Comparison of ENCODE assay signal across 15 cellular contexts in genomic region chr12:12819221-12819620, GRCh38. TPM values are rescaled to one million over a fixed set of nuclear protein-coding genes. Genes with fewer than 3 reads are reported as not detected.
A peak's percentile ranks its signal among the peaks of the same experiment; 100 is the strongest.
DNase-seq lines count a peak whose midpoint lies in the region; ATAC-seq, FAIRE-seq and TF ChIP-seq lines count a peak whose summit lies in the region.
"Had no signal": no experiment of that assay in that cellular context is flagged by ENCODE, and none has a peak within 500 bp of the region (broad histone marks: within the 10 kb centered on the region; RNA-seq: fewer than 3 reads in every experiment).

No MANE protein-coding gene starts in this region.

- H3K9me3 Mint-ChIP-seq in CD8-positive, alpha-beta T cell = no peaks in the 10 kb centered on the region
- H3K9me3 Mint-ChIP-seq: activated CD4-positive, alpha-beta T cell treated with anti-CD3 and anti-CD28 coated beads, Interleukin-2, amount 10 ng/mL, durations not matched to agents 7 days and 5 days had no signal

- CTCF ChIA-PET in CD8-positive, alpha-beta T cell (lab: Charles Lee) = interaction anchor here (0.8 to 0.9 kb wide), 2 partner anchors 17 to 83 kb away, joined by 3 to 4 read pairs; no protein-coding TSS in a partner anchor

- H3K4me1 ChIP-seq in CD8-positive, alpha-beta T cell (ENCODE audit: insufficient read depth, low read length) = peaks cover 16% of the 10 kb centered on the region
- H3K4me1 ChIP-seq in SJCRH30 (peaks cover 29% of the 10 kb centered on the region), sigmoid colon (peaks cover 0 to 49% (median 44%) of the 10 kb centered on the region in 4 donors)
- H3K4me1 ChIP-seq: BE2C had no signal

- TF ChIP-seq EP300 in sigmoid colon (IDR thresholded peaks at IDR 0.05) = no peak

- intact Hi-C loops in CD8-positive, alpha-beta T cell (cut with DNase I, micrococcal nuclease) = loop anchor here (10.0 kb wide), 2 partner anchors 286 to 356 kb away; partner anchors contain the start of gene GSG1 (in 1 of the 2)
- intact Hi-C loops in sigmoid colon (cut with DNase I) = loop anchor here (10.0 kb wide), 2 partner anchors 76 to 186 kb away; partner anchors contain the start of genes GPRC5A and HEBP1

- H3K27me3 Mint-ChIP-seq in CD8-positive, alpha-beta T cell (ENCODE audit: low read depth) = no peaks in the 10 kb centered on the region
- H3K27me3 Mint-ChIP-seq: activated CD4-positive, alpha-beta T cell treated with anti-CD3 and anti-CD28 coated beads, Interleukin-2, amount 10 ng/mL, durations not matched to agents 7 days and 5 days had no signal

- H3K4me1 Mint-ChIP-seq in CD8-positive, alpha-beta T cell (ENCODE audit: low read depth) = peaks cover 53% of the 10 kb centered on the region

- no peak for TF ChIP-seq CTCF in CD8-positive, alpha-beta T cell (IDR thresholded peaks at IDR 0.05)
- no peak for TF ChIP-seq CTCF in sigmoid colon (IDR thresholded peaks at IDR 0.05)

- H3K4me3 ChIP-seq in CD8-positive, alpha-beta T cell (ENCODE audit: low read depth, low read length) = no peak overlapping the region
- no peak overlapping the region for H3K4me3 ChIP-seq in SJCRH30
- H3K4me3 ChIP-seq in sigmoid colon = no peak overlapping the region
- H3K4me3 ChIP-seq in MG63 = no peak overlapping the region

- DNase-seq in CD8-positive, alpha-beta T cell = no peak
- DNase-seq in SJCRH30 (no peak), epithelial cell of prostate (ENCODE audit: low read depth, low spot score) (no peak), sigmoid colon (no peak), GM12891 (ENCODE audit: insufficient read length, low spot score) (no peak), NCI-H82 (lab: John Stamatoyannopoulos, UW) (no peak), MG63 (no peak)
- DNase-seq in activated CD8-positive, alpha-beta memory T cell treated with anti-CD3 and anti-CD28 coated beads for 24 hours = no peak
- DNase-seq: activated CD4-positive, alpha-beta T cell treated with anti-CD3 and anti-CD28 coated beads, Interleukin-2, amount 10 ng/mL, durations not matched to agents 7 days and 5 days; activated gamma-delta T cell; BE2C; central memory CD4-positive, alpha-beta T cell; left ventricle myocardium superior; NCI-H2171 had no signal

- no peaks in the 10 kb centered on the region for H3K9me3 ChIP-seq in CD8-positive, alpha-beta T cell (ENCODE audit: low read length)
- H3K9me3 ChIP-seq in SJCRH30 (replicated peaks) = no peaks in the 10 kb centered on the region
- no peaks in the 10 kb centered on the region for H3K9me3 ChIP-seq in sigmoid colon
- H3K9me3 ChIP-seq in MG63 = no peaks in the 10 kb centered on the region
- H3K9me3 ChIP-seq: BE2C had no signal

- no peak for TF ChIP-seq POLR2A in sigmoid colon (IDR thresholded peaks at IDR 0.05)
- no peak for TF ChIP-seq POLR2A in GM12891 (IDR thresholded peaks at IDR 0.05; ENCODE audit: low read depth, low read length)

- POLR2A ChIA-PET in CD8-positive, alpha-beta T cell (lab: Charles Lee) = no interaction called here

- WGBS in sigmoid colon, 2 donors = 96 to 98% methylated on average over 2 of the region's 2 CpGs

- H3K36me3 Mint-ChIP-seq in CD8-positive, alpha-beta T cell = peaks cover 89% of the 10 kb centered on the region

- ATAC-seq in CD8-positive, alpha-beta T cell = no peak

- no peak overlapping the region for H3K4me3 Mint-ChIP-seq in CD8-positive, alpha-beta T cell
- H3K4me3 Mint-ChIP-seq: activated CD4-positive, alpha-beta T cell treated with anti-CD3 and anti-CD28 coated beads, Interleukin-2, amount 10 ng/mL, durations not matched to agents 7 days and 5 days had no signal

- H3K27ac Mint-ChIP-seq in CD8-positive, alpha-beta T cell = peak overlapping the region; percentile 25
- H3K27ac Mint-ChIP-seq: activated CD4-positive, alpha-beta T cell treated with anti-CD3 and anti-CD28 coated beads, Interleukin-2, amount 10 ng/mL, durations not matched to agents 7 days and 5 days had no signal

- H3K27ac ChIP-seq in CD8-positive, alpha-beta T cell (ENCODE audit: low read depth, low read length) = no peak overlapping the region
- H3K27ac ChIP-seq in SJCRH30 (peak overlapping the region; percentile 28), epithelial cell of prostate (peak overlapping the region; percentile 89), sigmoid colon (peak overlapping the region in 3 of 4 donors; percentile 56 to 70 (median 61))

- H3K27me3 ChIP-seq in CD8-positive, alpha-beta T cell (ENCODE audit: insufficient read depth, low read length) = no peaks in the 10 kb centered on the region
- H3K27me3 ChIP-seq in SJCRH30 (no peaks in the 10 kb centered on the region), sigmoid colon (no peaks in the 10 kb centered on the region), MG63 (no peaks in the 10 kb centered on the region)
- H3K27me3 ChIP-seq: BE2C had no signal

- peaks cover 29% of the 10 kb centered on the region for H3K36me3 ChIP-seq in CD8-positive, alpha-beta T cell (ENCODE audit: insufficient read depth, low read length)
- H3K36me3 ChIP-seq in SJCRH30 = peaks cover 61% of the 10 kb centered on the region
- H3K36me3 ChIP-seq in sigmoid colon = peaks cover 13 to 42% (median 25%) of the 10 kb centered on the region in 4 donors
- peaks cover 86% of the 10 kb centered on the region for H3K36me3 ChIP-seq in MG63

- FAIRE-seq in GM12891 (lab: Jason Lieb, UNC) = no peak
- FAIRE-seq: H1 had no signal

TF ChIP-seq in GM12891, 5 proteins besides CTCF, POLR2A, EP300 and RAD21:
- TF ChIP-seq TAF1 (IDR thresholded peaks at IDR 0.05; ENCODE audit: low read depth, low read length) (no peak), SPI1 (IDR thresholded peaks at IDR 0.05; ENCODE audit: low read depth, low read length) (no peak), PAX5 (IDR thresholded peaks at IDR 0.05; ENCODE audit: insufficient read depth, low read length, severe bottlenecking) (no peak), POLR2AphosphoS5 (IDR thresholded peaks at IDR 0.05; ENCODE audit: low read depth, low read length) (no peak), POU2F2 (IDR thresholded peaks at IDR 0.05; ENCODE audit: low read depth, low read length) (no peak)

RNA-seq across cellular contexts. Expression of gene DDX47, which starts 6.1 kb away (rescaled TPM):
- total RNA-seq in CD8-positive, alpha-beta T cell = 100 to 1,000 TPM; 173 to 174 TPM
- total RNA-seq in SJCRH30 (2014; rRNA removed; shearing (Covaris generic)) = 86.8 and 98.2 TPM in 2 replicates
- 10 to 100 TPM; 42.9 to 56.9 (median 49.7) TPM for total RNA-seq in sigmoid colon
- polyA plus RNA-seq in sigmoid colon = 10 to 100 TPM; 22.8 to 33.3 (median 26.1) TPM
- 50.6 TPM for polyA plus RNA-seq in GM12891 (2012; ENCODE audit: low read depth, missing spikeins)
- total RNA-seq in MG63 (2014; rRNA removed; shearing (Covaris generic); ENCODE audit: low replicate concordance) = 105 and 122 TPM in 2 replicates

RNA-seq across cellular contexts. Expression of gene APOLD1, which starts 33.8 kb away (rescaled TPM):
- total RNA-seq in CD8-positive, alpha-beta T cell = 1 to 10 TPM; 1.9 to 2.0 TPM
- total RNA-seq in SJCRH30 (2014; rRNA removed; shearing (Covaris generic)) = 2.0 and 2.1 TPM in 2 replicates
- 10 to 100 TPM; 13.9 to 24.8 (median 19.9) TPM for total RNA-seq in sigmoid colon
- polyA plus RNA-seq in sigmoid colon = 1 to 10 TPM in 2 of 3 donors, under 1 TPM in 1; 0.46 to 8.0 (median 6.0) TPM
- polyA plus RNA-seq in GM12891 (2012; ENCODE audit: low read depth, missing spikeins) = 2.5 TPM
- total RNA-seq in MG63 (2014; rRNA removed; shearing (Covaris generic); ENCODE audit: low replicate concordance) = 21.4 and 27.1 TPM in 2 replicates
